ENCODE assay signal across 2 cellular contexts in genomic region chr4:184591747-184592270, GRCh38.
DNase-seq lines count a peak whose midpoint lies in the region.
"Not testable (repeated sequence)": the region's sequence is repeated elsewhere in the genome, so short reads cannot be mapped to it uniquely, and the experiment has no call there.

No MANE protein-coding gene starts in this region.

- H3K4me3 Mint-ChIP-seq in dendritic cell treated with granulocyte-macrophage colony-stimulating factor and Interleukin-4, amounts not matched to agents 40 ng/mL and 50 ng/mL, for 4 days: not testable (repeated sequence)

- H3K27ac Mint-ChIP-seq in dendritic cell treated with granulocyte-macrophage colony-stimulating factor and Interleukin-4, amounts not matched to agents 40 ng/mL and 50 ng/mL, for 4 days: peak overlapping the region; percentile 53

- not testable (repeated sequence) for H3K27me3 Mint-ChIP-seq in dendritic cell treated with granulocyte-macrophage colony-stimulating factor and Interleukin-4, amounts not matched to agents 40 ng/mL and 50 ng/mL, for 4 days

- not testable (repeated sequence) for H3K36me3 Mint-ChIP-seq in dendritic cell treated with granulocyte-macrophage colony-stimulating factor and Interleukin-4, amounts not matched to agents 40 ng/mL and 50 ng/mL, for 4 days (ENCODE audit: low read depth)

- intact Hi-C loops in dendritic cell treated with granulocyte-macrophage colony-stimulating factor and Interleukin-4, amounts not matched to agents 40 ng/mL and 50 ng/mL, for 4 days (cut with micrococcal nuclease): not testable (repeated sequence)

- peak; percentile 4 for DNase-seq in activated gamma-delta T cell (lab: John Stamatoyannopoulos, UW)

- not testable (repeated sequence) for H3K9me3 Mint-ChIP-seq in dendritic cell treated with granulocyte-macrophage colony-stimulating factor and Interleukin-4, amounts not matched to agents 40 ng/mL and 50 ng/mL, for 4 days

- not testable (repeated sequence) for H3K4me1 Mint-ChIP-seq in dendritic cell treated with granulocyte-macrophage colony-stimulating factor and Interleukin-4, amounts not matched to agents 40 ng/mL and 50 ng/mL, for 4 days (ENCODE audit: low read depth)
